In genomic region chr17:76869878-76870714, GRCh38 we compare ENCODE assay signal across 15 cellular contexts. TPM values are rescaled to one million over a fixed set of nuclear protein-coding genes. Genes with fewer than 3 reads are reported as not detected.
DNase-seq lines count a peak whose midpoint lies in the region; ATAC-seq and TF ChIP-seq lines count a peak whose summit lies in the region.
"Had no signal": no experiment of that assay in that cellular context is flagged by ENCODE, and none has a peak within 500 bp of the region (broad histone marks: within the 10 kb centered on the region; RNA-seq: fewer than 3 reads in every experiment).

No MANE protein-coding gene starts in this region.

- H2BK120ac ChIP-seq in H9 (ENCODE audit: low read depth, low read length, poor library complexity, severe bottlenecking) = no peak overlapping the region

- H4K20me1 ChIP-seq in H9 (ENCODE audit: control insufficient read depth, insufficient read depth, insufficient read length) = peaks cover 5% of the 10 kb centered on the region

- CTCF ChIA-PET in A673 (lab: Charles Lee) = interaction anchor here (1.3 kb wide), 1 partner anchor 186 kb away, joined by 4 read pairs; no protein-coding TSS in a partner anchor
- CTCF ChIA-PET in activated CD8-positive, alpha-beta T cell treated with anti-CD3 and anti-CD28 coated beads, Interleukin-2, amount 10 ng/mL, durations not matched to agents 7 days and 5 days (lab: Charles Lee) = interaction anchor here (1.2 to 6.8 kb wide), 4 partner anchors 10 to 219 kb away, joined by 3 to 87 read pairs (median 22); no protein-coding TSS in a partner anchor

- H2BK5ac ChIP-seq in H9 (ENCODE audit: insufficient read length, low read length) = no peak overlapping the region

- H3K18ac ChIP-seq in H9 (ENCODE audit: insufficient read length, low read depth, low read length) = no peak overlapping the region

- in situ Hi-C loops in brain microvascular endothelial cell (cut with HindIII; ENCODE audit: low pct_ligation_motif_present, low sequenced_read_pairs) = no loop called here

- H3K4me3 ChIP-seq in A673 (ENCODE audit: low read depth, low read length, poor library complexity, severe bottlenecking) (peak overlapping the region; percentile 44), brain microvascular endothelial cell (ENCODE audit: low read depth, low read length) (no peak overlapping the region)
- H3K4me3 ChIP-seq: body of pancreas had no signal

- H3K4me1 ChIP-seq in A673 (ENCODE audit: insufficient read depth, low read length, poor library complexity, severe bottlenecking) (peaks cover 5% of the 10 kb centered on the region), H9 (ENCODE audit: insufficient read depth, low read length) (peaks cover 3% of the 10 kb centered on the region; the same call in 1 of the 2 replicates)

- no peaks in the 10 kb centered on the region for H3K79me1 ChIP-seq in H9 (ENCODE audit: insufficient read depth, low read depth, low read length, poor library complexity, severe bottlenecking)

- WGBS in H9 (ENCODE audit: extremely low coverage, insufficient read length, low lambda C conversion rate) = no CpG with 5 or more reads among the region's 58 CpGs

- H3K4me2 ChIP-seq in H9 (ENCODE audit: insufficient read depth, insufficient read length, low read length) = peak overlapping the region; percentile 44

- H4K8ac ChIP-seq in H9 (replicated peaks; ENCODE audit: insufficient read length, low read depth, low read length) = no peak overlapping the region

- no peak overlapping the region for H2BK15ac ChIP-seq in H9 (ENCODE audit: low read depth, low read length)

- H4K5ac ChIP-seq in H9 (ENCODE audit: insufficient read length, low read depth, low read length) = no peak overlapping the region

- no peaks in the 10 kb centered on the region for H3K9me3 ChIP-seq in A673 (ENCODE audit: low read depth, low read length, poor library complexity, severe bottlenecking)
- H3K9me3 ChIP-seq in H9 (ENCODE audit: control insufficient read depth, low read depth, low read length) = no peaks in the 10 kb centered on the region
- H3K9me3 ChIP-seq: body of pancreas had no signal

- no peak overlapping the region for H2BK12ac ChIP-seq in H9 (ENCODE audit: insufficient read length, low read depth, low read length)

- BruUV-seq in A673 (replicated peaks; lab: Mats Ljungman, UMichigan) = no TSS peak

- peak overlapping the region; percentile 27 to 54; a peak in 3 of 5 replicates for H3K4me3 Mint-ChIP-seq in H9
- H3K4me3 Mint-ChIP-seq in activated CD8-positive, alpha-beta T cell treated with anti-CD3 and anti-CD28 coated beads, Interleukin-2, amount 10 ng/mL, durations not matched to agents 7 days and 5 days = no peak overlapping the region

- no peak overlapping the region for H3K4ac ChIP-seq in H9 (ENCODE audit: low read depth, low read length)

- peaks cover 17% of the 10 kb centered on the region for H3K27me3 ChIP-seq in A673 (replicated peaks; ENCODE audit: insufficient read depth, low read depth, low read length, poor library complexity)
- H3K27me3 ChIP-seq in H9 (ENCODE audit: insufficient read depth, low read length) = peaks cover 4% of the 10 kb centered on the region; the same call in 1 of the 2 replicates
- H3K27me3 ChIP-seq in brain microvascular endothelial cell (replicated peaks) = peaks cover 16% of the 10 kb centered on the region

- no peak overlapping the region for H2AK5ac ChIP-seq in H9 (ENCODE audit: insufficient read length, low read length)

- H3K14ac ChIP-seq in H9 (ENCODE audit: insufficient read depth, low read length) = no peak overlapping the region

- no peaks in the 10 kb centered on the region for H3K79me2 ChIP-seq in H9 (ENCODE audit: insufficient read depth, low read length)

- H3K23me2 ChIP-seq in H9 (ENCODE audit: insufficient read length, low read depth, low read length, poor library complexity, severe bottlenecking) = peaks cover 17% of the 10 kb centered on the region

- TF ChIP-seq CTCF in A673 (conservative IDR thresholded peaks at IDR 0.05; ENCODE audit: low read depth, low read length) (no peak), H9 (conservative IDR thresholded peaks at IDR 0.05) (no peak), brain microvascular endothelial cell (IDR thresholded peaks at IDR 0.05; ENCODE audit: low read depth, low read length, missing control alignments) (no peak)

- no peak overlapping the region for H3K9ac ChIP-seq in H9 (ENCODE audit: extremely low read depth, insufficient read length, low read length)

- H3K23ac ChIP-seq in H9 (ENCODE audit: insufficient read length, low read depth, low read length) = no peak overlapping the region

- peaks cover under 1% of the 10 kb centered on the region in 2 experiments; a peak in 3 of 5 replicates for H3K9me3 Mint-ChIP-seq in H9
- peaks cover 1% of the 10 kb centered on the region for H3K9me3 Mint-ChIP-seq in activated CD8-positive, alpha-beta T cell treated with anti-CD3 and anti-CD28 coated beads, Interleukin-2, amount 10 ng/mL, durations not matched to agents 7 days and 5 days (ENCODE audit: insufficient read depth)

- ATAC-seq in HG03457 (IDR thresholded peaks at IDR 0.05; ENCODE audit: unreplicated experiment) = no peak
- no peak for ATAC-seq in activated CD8-positive, alpha-beta T cell treated with anti-CD3 and anti-CD28 coated beads, Interleukin-2, amount 10 ng/mL, durations not matched to agents 7 days and 5 days
- ATAC-seq: body of pancreas; naive thymus-derived CD8-positive, alpha-beta T cell had no signal

- POLR2A ChIA-PET in A673 (lab: Charles Lee; ENCODE audit: low non-redundant PET) = no interaction called here
- POLR2A ChIA-PET in activated CD8-positive, alpha-beta T cell treated with anti-CD3 and anti-CD28 coated beads, Interleukin-2, amount 10 ng/mL, durations not matched to agents 7 days and 5 days (lab: Charles Lee) = interaction anchor here (0.7 kb wide), 1 partner anchor 186 kb away, joined by 3 read pairs; no protein-coding TSS in a partner anchor

- no peak overlapping the region for H3K27ac ChIP-seq in A673 (ENCODE audit: low read depth, low read length, poor library complexity, severe bottlenecking)
- no peak overlapping the region for H3K27ac ChIP-seq in H9 (ENCODE audit: insufficient read length, low read depth, low read length)
- H3K27ac ChIP-seq in brain microvascular endothelial cell = no peak overlapping the region
- H3K27ac ChIP-seq: body of pancreas, WERI-Rb-1 had no signal

- H4K91ac ChIP-seq in H9 (ENCODE audit: insufficient read length, low read depth, low read length) = no peak overlapping the region

- no peak for DNase-seq in A673 (ENCODE audit: low spot score)
- peak; percentile 79 for DNase-seq in H9
- peak; percentile 48 for DNase-seq in astrocyte of the hippocampus (ENCODE audit: low read depth, low spot score)
- peak; percentile 86 for DNase-seq in islet precursor cell
- DNase-seq in brain microvascular endothelial cell = no peak
- no peak for DNase-seq in stimulated activated CD4-positive, alpha-beta T cell treated with anti-CD3 and anti-CD28 coated beads, Interleukin-4, amount 100 ng/mL, for 24 hours
- DNase-seq in activated CD8-positive, alpha-beta T cell treated with anti-CD3 and anti-CD28 coated beads, Interleukin-2, amount 10 ng/mL, durations not matched to agents 7 days and 5 days = no peak
- DNase-seq: activated T-cell treated with anti-CD3 and anti-CD28 coated beads for 4 hours, body of pancreas, erythroblast, NCI-H446, Right ventricle myocardium superior, WERI-Rb-1 had no signal

- no peak overlapping the region for H3K27ac Mint-ChIP-seq in H9
- no peak overlapping the region for H3K27ac Mint-ChIP-seq in activated CD8-positive, alpha-beta T cell treated with anti-CD3 and anti-CD28 coated beads, Interleukin-2, amount 10 ng/mL, durations not matched to agents 7 days and 5 days
- H3K27ac Mint-ChIP-seq: naive thymus-derived CD8-positive, alpha-beta T cell had no signal

- peaks cover 12 to 13% of the 10 kb centered on the region in 2 experiments for H3K4me1 Mint-ChIP-seq in H9
- H3K4me1 Mint-ChIP-seq in activated CD8-positive, alpha-beta T cell treated with anti-CD3 and anti-CD28 coated beads, Interleukin-2, amount 10 ng/mL, durations not matched to agents 7 days and 5 days (ENCODE audit: low read depth) = peaks cover 15% of the 10 kb centered on the region

- no peak overlapping the region for H2AFZ ChIP-seq in H9 (ENCODE audit: low read length)

- intact Hi-C loops in A673 (cut with micrococcal nuclease; ENCODE audit: unreplicated experiment) = loop anchor here (10.0 kb wide), 1 partner anchor 375 kb away; no protein-coding TSS in a partner anchor

- H3K27me3 Mint-ChIP-seq in H9 (ENCODE audit: low read depth) = peaks cover 45% of the 10 kb centered on the region
- H3K27me3 Mint-ChIP-seq in activated CD8-positive, alpha-beta T cell treated with anti-CD3 and anti-CD28 coated beads, Interleukin-2, amount 10 ng/mL, durations not matched to agents 7 days and 5 days (ENCODE audit: low read depth) = peaks cover 28% of the 10 kb centered on the region

- H3K36me3 ChIP-seq in A673 (ENCODE audit: insufficient read depth, low read length, poor library complexity, severe bottlenecking) (no peaks in the 10 kb centered on the region), brain microvascular endothelial cell (replicated peaks) (no peaks in the 10 kb centered on the region)

- no peak overlapping the region for H3T11ph ChIP-seq in H9 (ENCODE audit: low read length)

- H2BK20ac ChIP-seq in H9 (ENCODE audit: low read depth, low read length, poor library complexity, severe bottlenecking) = no peak overlapping the region

- no peak overlapping the region for H3K56ac ChIP-seq in H9 (ENCODE audit: insufficient read length, low read depth, low read length)

- H3K36me3 Mint-ChIP-seq in H9 (ENCODE audit: insufficient read depth in 1 of 3, low read depth in 3 of 3) = peaks cover 1 to 5% (median 4%) of the 10 kb centered on the region in 3 experiments; a peak in 6 of 7 replicates
- H3K36me3 Mint-ChIP-seq in activated CD8-positive, alpha-beta T cell treated with anti-CD3 and anti-CD28 coated beads, Interleukin-2, amount 10 ng/mL, durations not matched to agents 7 days and 5 days (ENCODE audit: low read depth) = no peaks in the 10 kb centered on the region

RNA-seq across cellular contexts. Expression of gene MGAT5B, which starts 1.9 kb away (rescaled TPM):
- total RNA-seq in A673 (2021) (1.1 and 3.7 TPM in 2 replicates), H9 (2021) (4.6 and 4.9 TPM in 2 replicates)
- under 1 TPM in 1 of 2 experiments, not detected in 1; 0.26 TPM for total RNA-seq in activated CD8-positive, alpha-beta T cell treated with anti-CD3 and anti-CD28 coated beads, Interleukin-2, amount 10 ng/mL, durations not matched to agents 7 days and 5 days
- total RNA-seq: Right ventricle myocardium superior had no signal

Comparison
In these comparisons a context has a peak if more than half of its experiments do, and no peak if none do; other contexts are left out.
1. DNase-seq: peak in H9 (single experiment), astrocyte of the hippocampus (single experiment) and islet precursor cell (single experiment); none in A673 (single experiment), brain microvascular endothelial cell (single experiment), stimulated activated CD4-positive, alpha-beta T cell treated with anti-CD3 and anti-CD28 coated beads, Interleukin-4, amount 100 ng/mL, for 24 hours (single experiment) and activated CD8-positive, alpha-beta T cell treated with anti-CD3 and anti-CD28 coated beads, Interleukin-2, amount 10 ng/mL, durations not matched to agents 7 days and 5 days (single experiment).